17 cellular contexts compared by ENCODE assay signal in the genomic region with DNA sequence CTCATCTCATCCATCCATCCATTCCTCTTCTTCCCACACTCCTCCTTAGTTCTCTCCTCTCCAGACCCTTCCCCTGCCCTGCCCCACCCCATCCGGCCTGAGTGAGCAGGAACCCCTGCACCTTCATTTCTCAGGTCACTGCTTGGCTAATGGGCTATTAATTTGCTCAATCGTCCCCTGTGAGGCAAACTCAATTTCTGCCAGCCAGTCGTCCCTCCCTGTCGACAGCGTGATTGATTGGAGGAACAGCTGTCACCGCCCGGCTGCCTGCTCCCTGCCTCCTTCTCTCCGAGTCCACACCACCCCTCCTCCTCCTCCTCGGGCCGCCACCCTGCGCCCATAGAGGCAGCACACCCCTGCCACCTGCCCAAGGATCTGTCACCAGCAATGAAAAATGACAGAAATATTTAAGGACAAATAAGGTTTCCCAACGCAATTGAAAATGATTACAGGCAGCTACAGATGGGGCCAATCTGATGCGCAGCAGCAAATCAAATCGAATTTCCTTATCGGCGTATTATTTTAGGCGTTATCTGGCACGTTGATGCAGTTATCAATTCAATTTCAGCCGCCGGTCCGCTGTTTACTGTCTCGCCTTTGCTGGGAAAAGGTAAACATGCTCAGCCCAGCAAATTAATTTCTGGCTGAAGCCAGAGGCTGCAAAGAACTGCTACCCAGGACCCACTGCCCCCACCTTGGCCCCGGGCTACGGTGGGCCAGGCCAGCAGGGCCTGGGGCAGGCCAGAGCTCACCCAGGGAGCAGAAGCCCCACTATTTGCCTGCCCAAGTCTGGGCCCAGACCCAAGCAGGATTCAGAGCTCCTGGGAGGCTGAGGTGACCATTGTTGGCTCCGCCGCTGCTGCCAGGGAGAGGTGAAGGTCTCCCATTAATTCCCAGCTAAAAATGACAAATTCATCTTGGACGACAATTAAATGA.
DNase-seq lines count a peak whose midpoint lies in the region; TF ChIP-seq lines count a peak whose summit lies in the region.
"Had no signal": no experiment of that assay in that cellular context is flagged by ENCODE, and none has a peak within 500 bp of the region (broad histone marks: within the 10 kb centered on the region; RNA-seq: fewer than 3 reads in every experiment).

No MANE protein-coding gene starts in this region.

- TF ChIP-seq CTCF in dorsolateral prefrontal cortex (IDR thresholded peaks at IDR 0.05 in 54 of 56, conservative IDR thresholded peaks at IDR 0.05 in 2 of 56; ENCODE audit: low read depth in 1 of 56, partially characterized antibody in 56 of 56) (no peak), sigmoid colon (IDR thresholded peaks at IDR 0.05) (no peak)

- no peak for TF ChIP-seq EP300 in sigmoid colon (IDR thresholded peaks at IDR 0.05)

- H3K27me3 ChIP-seq in dorsolateral prefrontal cortex (peaks cover 0 to 15% (median 0%) of the 10 kb centered on the region in 45 donors), sigmoid colon (peaks cover 0 to 47% (median 0%) of the 10 kb centered on the region in 3 donors)
- H3K27me3 ChIP-seq: right lobe of liver had no signal

- H3K4me1 ChIP-seq in sigmoid colon, result no peaks in the 10 kb centered on the region
- H3K4me1 ChIP-seq: heart right ventricle, right lobe of liver had no signal

- DNase-seq in NCI-H1417 (lab: John Stamatoyannopoulos, UW) (peak; percentile 66 to 95 (median 87)), NCI-H524 (lab: John Stamatoyannopoulos, UW) (peak; percentile 84 to 89), dorsolateral prefrontal cortex (no peak), substantia nigra (lab: John Stamatoyannopoulos, UW) (peak in 5 of 49 donors; percentile 15 to 27 (median 24)), KBM-7 (no peak), sigmoid colon (no peak)
- DNase-seq in stimulated activated CD4-positive, alpha-beta T cell treated with anti-CD3 and anti-CD28 coated beads, Interleukin-15, amount 100 ng/mL, for 24 hours, result no peak
- DNase-seq: CD4-positive, alpha-beta T cell; heart right ventricle; kidney glomerular epithelial cell; MV-4-11; naive B cell; OCI-M1; SW 1271 had no signal

- in situ Hi-C loops in KBM-7 (cut with MboI; ENCODE audit: low pct_unique_long_range_greater_than_20kb, low sequenced_read_pairs), result no loop called here

- H3K9me3 ChIP-seq in sigmoid colon, result no peaks in the 10 kb centered on the region
- H3K9me3 ChIP-seq: heart right ventricle, right lobe of liver, stomach had no signal

- no peaks in the 10 kb centered on the region for H3K36me3 ChIP-seq in sigmoid colon
- H3K36me3 ChIP-seq: heart right ventricle, right lobe of liver, stomach had no signal

- H3K27ac ChIP-seq in dorsolateral prefrontal cortex (peak overlapping the region in 44 of 59 donors; percentile 5 to 78 (median 52)), substantia nigra (ENCODE audit: low read depth, low read length, poor library complexity, severe bottlenecking) (peak overlapping the region; percentile 76), sigmoid colon (no peak overlapping the region)
- H3K27ac ChIP-seq: epithelial cell of prostate, heart right ventricle, right lobe of liver had no signal

- H3K4me3 ChIP-seq in dorsolateral prefrontal cortex, result peak overlapping the region in 1 of 59 donors; percentile 9
- H3K4me3 ChIP-seq in sigmoid colon, result no peak overlapping the region
- H3K4me3 ChIP-seq: heart right ventricle, right lobe of liver, stomach had no signal

- 26 to 65% methylated on average over 27 of the region's 27 CpGs for WGBS in sigmoid colon, 2 donors

- no peak for TF ChIP-seq POLR2A in sigmoid colon (IDR thresholded peaks at IDR 0.05)

- intact Hi-C loops in dorsolateral prefrontal cortex (cut with DNase I) (no loop called here), sigmoid colon (cut with DNase I) (no loop called here)

Comparison
In these comparisons a context has a peak if more than half of its experiments do, and no peak if none do; other contexts are left out.
1. DNase-seq: peak in NCI-H1417 (3 of 3) and NCI-H524 (2 of 2); none in dorsolateral prefrontal cortex (0 of 10), stimulated activated CD4-positive, alpha-beta T cell treated with anti-CD3 and anti-CD28 coated beads, Interleukin-15, amount 100 ng/mL, for 24 hours (single experiment), KBM-7 (single experiment) and sigmoid colon (single experiment).
2. H3K27ac ChIP-seq: peak in dorsolateral prefrontal cortex (44 of 59) and substantia nigra (single experiment); none in sigmoid colon (0 of 4).